In genomic region chr3:141486735-141487418, GRCh38 we compare ENCODE assay signal across 2 cellular contexts.
TF ChIP-seq lines count a peak whose summit lies in the region.

Gene RASA2, plus strand, starts transcription at chr3:141487027. Its CDS starts 57 bp downstream, at chr3:141487084.

TF ChIP-seq in HEK293, 187 proteins besides CTCF, POLR2A, EP300 and RAD21 (continued from another document and continues in another):
- TF ChIP-seq PATZ1 (tag by site-specific recombination; IDR thresholded peaks at IDR 0.05) (peak; percentile 58), YY2 (tag by site-specific recombination; IDR thresholded peaks at IDR 0.05) (no peak), ZNF211 (tag by site-specific recombination; IDR thresholded peaks at IDR 0.05; ENCODE audit: low read depth) (no peak), ZNF558 (tag by site-specific recombination; IDR thresholded peaks at IDR 0.05) (no peak), ZNF555 (tag by site-specific recombination; conservative IDR thresholded peaks at IDR 0.05) (no peak), ZNF138 (tag by site-specific recombination; IDR thresholded peaks at IDR 0.05; ENCODE audit: borderline replicate concordance) (no peak), ZNF48 (tag by site-specific recombination; IDR thresholded peaks at IDR 0.05) (no peak), ZNF18 (tag by site-specific recombination; IDR thresholded peaks at IDR 0.05) (no peak), GLIS1 (tag by site-specific recombination; IDR thresholded peaks at IDR 0.05) (peak; percentile 58), PBX3 (CRISPR knock-in tag; IDR thresholded peaks at IDR 0.05) (peak; percentile 35; the same call in 1 of the 2 replicates), ZNF701 (tag by site-specific recombination; IDR thresholded peaks at IDR 0.05) (no peak), GLI2 (tag by site-specific recombination; IDR thresholded peaks at IDR 0.05; ENCODE audit: borderline replicate concordance, low read depth) (no peak), INSM2 (tag by site-specific recombination; IDR thresholded peaks at IDR 0.05) (no peak), KLF1 (tag by site-specific recombination; IDR thresholded peaks at IDR 0.05) (no peak), TCF7L2 (IDR thresholded peaks at IDR 0.05; ENCODE audit: borderline replicate concordance, low read depth, low read length) (no peak), ZNF274 (IDR thresholded peaks at IDR 0.05; ENCODE audit: low read length) (no peak), ZNF274 (tag by site-specific recombination; IDR thresholded peaks at IDR 0.05; ENCODE audit: borderline replicate concordance) (no peak), ZNF629 (tag by site-specific recombination; IDR thresholded peaks at IDR 0.05) (no peak), ZNF488 (tag by site-specific recombination; IDR thresholded peaks at IDR 0.05) (no peak), ZNF202 (tag by site-specific recombination; IDR thresholded peaks at IDR 0.05; ENCODE audit: borderline replicate concordance) (no peak), ZNF660 (tag by site-specific recombination; IDR thresholded peaks at IDR 0.05) (no peak; the same call in 1 of the 2 replicates)

TF ChIP-seq in SK-N-SH treated with all-trans-retinoic acid at 6 μM for 48 hours, 23 proteins besides CTCF, POLR2A, EP300 and RAD21 (continued from another document):
- TF ChIP-seq TSHZ2 (CRISPR knock-in tag; IDR thresholded peaks at IDR 0.05), result no peak
- no peak for TF ChIP-seq ZNF70 (CRISPR knock-in tag; IDR thresholded peaks at IDR 0.05)
- no peak for TF ChIP-seq ESRRG (CRISPR knock-in tag; IDR thresholded peaks at IDR 0.05)
